Comparison of ENCODE assay signal across 1 cellular context in genomic region chr6:111259089-111259831, GRCh38.
A peak's percentile ranks its signal among the peaks of the same experiment; 100 is the strongest.
TF ChIP-seq lines count a peak whose summit lies in the region.

No MANE protein-coding gene starts in this region.

TF ChIP-seq in K562, 482 proteins besides CTCF, POLR2A, EP300 and RAD21 (continued from another document):
- peak; percentile 58; the same call in 1 of the 2 replicates for TF ChIP-seq HMBOX1 (IDR thresholded peaks at IDR 0.05)
- no peak for TF ChIP-seq EGR1 (conservative IDR thresholded peaks at IDR 0.05)
- TF ChIP-seq ZNF239 (CRISPR knock-in tag; IDR thresholded peaks at IDR 0.05): no peak
- TF ChIP-seq ZNF668 (CRISPR knock-in tag; IDR thresholded peaks at IDR 0.05): no peak
- TF ChIP-seq ESRRA (IDR thresholded peaks at IDR 0.05; ENCODE audit: borderline replicate concordance, low read depth): peak; percentile 98
- no peak for TF ChIP-seq NR0B1 (IDR thresholded peaks at IDR 0.05; ENCODE audit: partially characterized antibody)
- TF ChIP-seq ZFP91 (CRISPR knock-in tag; IDR thresholded peaks at IDR 0.05): no peak
- peak; percentile 85 for TF ChIP-seq MEIS2 (IDR thresholded peaks at IDR 0.05; ENCODE audit: partially characterized antibody)
- peak; percentile 59 for TF ChIP-seq CHD1 (IDR thresholded peaks at IDR 0.05; ENCODE audit: low read length)
- TF ChIP-seq ZNF431 (CRISPR knock-in tag; IDR thresholded peaks at IDR 0.05): peak; percentile 85
- peak; percentile 94 for TF ChIP-seq ZBTB2 (IDR thresholded peaks at IDR 0.05)
- TF ChIP-seq PTRF (tag; IDR thresholded peaks at IDR 0.05): no peak
- TF ChIP-seq CEBPB (tag; IDR thresholded peaks at IDR 0.05): peak; percentile 70
- TF ChIP-seq FOXA3 (CRISPR knock-in tag; conservative IDR thresholded peaks at IDR 0.05 in 1 of 2, IDR thresholded peaks at IDR 0.05 in 1 of 2): peak in 1 of 2 experiments; percentile 51; a peak in 1 of 4 replicates
- 0 out of 2 replicates have a peak, but pooled peaks have one; percentile 12 for TF ChIP-seq ELF4 (CRISPR knock-in tag; IDR thresholded peaks at IDR 0.05)
- 0 out of 2 replicates have a peak, but pooled peaks have one; percentile 30 for TF ChIP-seq ARID3A (IDR thresholded peaks at IDR 0.05; ENCODE audit: borderline replicate concordance, low read depth, low read length)
- no peak for TF ChIP-seq MEF2A (IDR thresholded peaks at IDR 0.05; ENCODE audit: control insufficient read depth, low read depth, low read length)
- no peak for TF ChIP-seq COPS2 (conservative IDR thresholded peaks at IDR 0.05)
- peak in 1 of 2 experiments; percentile 96; a peak in 1 of 4 replicates for TF ChIP-seq KDM1A (IDR thresholded peaks at IDR 0.05)
- peak; percentile 98 for TF ChIP-seq MAX (CRISPR knock-in tag; IDR thresholded peaks at IDR 0.05)
